In genomic region chr6:164455835-164456234, GRCh38 we compare ENCODE assay signal across 13 cellular contexts.
"Had no signal": no experiment of that assay in that cellular context is flagged by ENCODE, and none has a peak within 500 bp of the region (broad histone marks: within the 10 kb centered on the region; RNA-seq: fewer than 3 reads in every experiment).

No MANE protein-coding gene starts in this region.

- H3K36me3 Mint-ChIP-seq: immature natural killer cell had no signal

- H3K9me3 Mint-ChIP-seq: activated T-helper 17 cell treated with anti-CD3 and anti-CD28 coated beads, Interleukin-2, amount 50 U/mL, for 72 hours; nephron had no signal

- H3K27me3 ChIP-seq: right lobe of liver, spleen had no signal

- H3K4me1 ChIP-seq: right lobe of liver, spleen had no signal

- DNase-seq: activated CD4-positive, alpha-beta T cell treated with anti-CD3 and anti-CD28 coated beads, Interleukin-2, amount 50 U/mL, for 48 hours; activated naive CD4-positive, alpha-beta T cell treated with Interleukin-2 at 50 U/mL for 16 hours; aorta; effector CD8-positive, alpha-beta T cell; foreskin fibroblast; hippocampal formation; immature natural killer cell; right lobe of liver; spleen; stimulated activated CD4-positive, alpha-beta T cell treated with anti-CD3 and anti-CD28 coated beads, Interleukin-2, amount 100 ng/mL, for 24 hours had no signal

- H3K4me3 ChIP-seq: right lobe of liver, spleen, thoracic aorta had no signal

- H3K4me1 Mint-ChIP-seq: activated T-helper 17 cell treated with anti-CD3 and anti-CD28 coated beads, Interleukin-2, amount 50 U/mL, for 72 hours; immature natural killer cell; nephron had no signal

- H3K27ac ChIP-seq: right lobe of liver, spleen, thoracic aorta had no signal

- H3K4me3 Mint-ChIP-seq: activated T-helper 17 cell treated with anti-CD3 and anti-CD28 coated beads, Interleukin-2, amount 50 U/mL, for 72 hours; immature natural killer cell; nephron had no signal

- H3K9me3 ChIP-seq: right lobe of liver, thoracic aorta had no signal

- H3K27ac Mint-ChIP-seq: activated T-helper 17 cell treated with anti-CD3 and anti-CD28 coated beads, Interleukin-2, amount 50 U/mL, for 72 hours; immature natural killer cell; nephron had no signal

- H3K36me3 ChIP-seq: right lobe of liver, spleen, thoracic aorta had no signal
